8 cellular contexts compared by ENCODE assay signal in genomic region chr17:42744283-42744805, GRCh38. TPM values are rescaled to one million over a fixed set of nuclear protein-coding genes. Genes with fewer than 3 reads are reported as not detected.
DNase-seq lines count a peak whose midpoint lies in the region; ATAC-seq and TF ChIP-seq lines count a peak whose summit lies in the region.

No MANE protein-coding gene starts in this region.

- TF ChIP-seq POLR2A in HCT116 (IDR thresholded peaks at IDR 0.05; ENCODE audit: borderline replicate concordance, extremely low read depth, insufficient read depth, insufficient read length) = no peak

- TF ChIP-seq CTCF in GM12864 (IDR thresholded peaks at IDR 0.05; ENCODE audit: low read depth, low read length, missing control alignments) (no peak), HCT116 (IDR thresholded peaks at IDR 0.05 in 2 of 3, conservative IDR thresholded peaks at IDR 0.05 in 1 of 3; ENCODE audit: borderline replicate concordance in 1 of 3, insufficient read depth in 1 of 3, low read depth in 2 of 3, low read length in 2 of 3) (0 out of 6 replicates have a peak, but pooled peaks of 1 of the 3 experiments have one; percentile 4), VCaP (conservative IDR thresholded peaks at IDR 0.05) (no peak; the same call in 1 of the 2 replicates)

- intact Hi-C loops in HCT116 (cut with micrococcal nuclease) = no loop called here

- no TSS peak for BruUV-seq in HCT116 (replicated peaks; lab: Mats Ljungman, UMichigan)

- peak overlapping the region; percentile 85 for H3K4me2 ChIP-seq in HCT116 (ENCODE audit: low read length)

- H3K4me1 ChIP-seq in HCT116 (ENCODE audit: control insufficient read depth in 1 of 2, insufficient read depth in 2 of 2, low read length in 2 of 2) = peaks cover 7 to 14% of the 10 kb centered on the region in 2 experiments

- H3K79me2 ChIP-seq in HCT116 (ENCODE audit: insufficient read depth, low read length) = peaks cover 23% of the 10 kb centered on the region

- H3K9me2 ChIP-seq in HCT116 (ENCODE audit: insufficient read depth) = no peaks in the 10 kb centered on the region

- H2AFZ ChIP-seq in HCT116 (ENCODE audit: low read depth, low read length, poor library complexity, severe bottlenecking) = no peak overlapping the region

- DNase-seq in GM12864 (ENCODE audit: low read depth) (peak; percentile 40), HCT116 (ENCODE audit: low read depth, low spot score) (peak; percentile 21), NAMALWA (ENCODE audit: low spot score) (peak; percentile 83), caudate nucleus (lab: John Stamatoyannopoulos, UW) (peak in 47 of 61 donors; percentile 20 to 90 (median 60)), DMS114 treated with DMSO at 0.1 percent for 48 hours (lab: John Stamatoyannopoulos, UW; ENCODE audit: unreplicated experiment) (no peak)
- peak; percentile 75 to 81 for DNase-seq in stimulated activated CD4-positive, alpha-beta T cell treated with anti-CD3 and anti-CD28 coated beads, Interleukin-2, amount 100 ng/mL, for 24 hours

- H4K20me1 ChIP-seq in HCT116 (ENCODE audit: insufficient read depth) = no peaks in the 10 kb centered on the region

- peak overlapping the region; percentile 66 for H3K9ac ChIP-seq in HCT116 (ENCODE audit: low read length)

- TF ChIP-seq RAD21 in HCT116 (IDR thresholded peaks at IDR 0.05; ENCODE audit: low read depth) = no peak

- H3K9me3 ChIP-seq in HCT116 (ENCODE audit: control insufficient read depth in 1 of 2, insufficient read depth in 1 of 2, low read depth in 1 of 2, low read length in 2 of 2) = no peaks in the 10 kb centered on the region

- H3K4me3 ChIP-seq in GM12864 (ENCODE audit: low read depth, low read length) = peak overlapping the region; percentile 78
- H3K4me3 ChIP-seq in HCT116 (replicated peaks in 1 of 2; ENCODE audit: low read depth in 1 of 2, low read length in 2 of 2) = peak overlapping the region; percentile 73 to 74

- POLR2A ChIA-PET in HCT116 (lab: Charles Lee) = interaction anchor here (0.6 kb wide), 1 partner anchor 137 kb away, joined by 4 read pairs; no protein-coding TSS in a partner anchor

- CTCF ChIA-PET in HCT116 (lab: Charles Lee) = no interaction called here

- RAD21 ChIA-PET in HCT116 (lab: Charles Lee; ENCODE audit: low non-redundant PET in 1 of 2, low total read pairs in 2 of 2, uncharacterized antibody in 2 of 2, unreplicated experiment in 2 of 2) = no interaction called here

- H3K27ac ChIP-seq in HCT116 (ENCODE audit: low read depth, low read length) (peak overlapping the region; percentile 69), VCaP (peak overlapping the region; percentile 92), caudate nucleus (ENCODE audit: low read depth, low read length) (peak overlapping the region; percentile 97), layer of hippocampus (ENCODE audit: low read depth, low read length) (peak overlapping the region; percentile 98)

- no peaks in the 10 kb centered on the region for H3K36me3 ChIP-seq in HCT116 (ENCODE audit: control insufficient read depth in 1 of 2, insufficient read depth in 2 of 2, low read length in 2 of 2)

- H3K27me3 ChIP-seq in HCT116 (ENCODE audit: insufficient read depth, low read length) = no peaks in the 10 kb centered on the region
- no peaks in the 10 kb centered on the region for H3K27me3 ChIP-seq in layer of hippocampus (ENCODE audit: control insufficient read depth, insufficient read depth, low read length)

- ATAC-seq in HCT116 = peak; percentile 83

TF ChIP-seq in HCT116, 20 proteins besides CTCF, POLR2A, EP300 and RAD21:
- TF ChIP-seq SIN3A (IDR thresholded peaks at IDR 0.05; ENCODE audit: low read depth) (no peak; the same call in 1 of the 2 replicates), POLR2AphosphoS5 (IDR thresholded peaks at IDR 0.05; ENCODE audit: low read depth, low read length) (peak; percentile 15), REST (IDR thresholded peaks at IDR 0.05; ENCODE audit: low read depth) (no peak)
- TF ChIP-seq, protein P1, sequence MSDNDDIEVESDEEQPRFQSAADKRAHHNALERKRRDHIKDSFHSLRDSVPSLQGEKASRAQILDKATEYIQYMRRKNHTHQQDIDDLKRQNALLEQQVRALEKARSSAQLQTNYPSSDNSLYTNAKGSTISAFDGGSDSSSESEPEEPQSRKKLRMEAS (IDR thresholded peaks at IDR 0.05) = peak; percentile 52

RNA-seq across cellular contexts. Expression of gene EZH1, which starts 0.5 kb away (rescaled TPM):
- total RNA-seq in HCT116 (2021; ENCODE audit: unreplicated experiment) = 29.3 TPM
- 20.0 and 20.1 TPM in 2 replicates for polyA plus RNA-seq in HCT116 (2012)

RNA-seq across cellular contexts. Expression of gene RAMP2, which starts 16.7 kb away (rescaled TPM):
- not detected for total RNA-seq in HCT116 (2021; ENCODE audit: unreplicated experiment)
- polyA plus RNA-seq in HCT116 (2012) = not detected in 2 replicates

RNA-seq across cellular contexts. Expression of gene VPS25, which starts 28.9 kb away (rescaled TPM):
- total RNA-seq in HCT116 (2021; ENCODE audit: unreplicated experiment) = 57.0 TPM
- 59.3 and 61.8 TPM in 2 replicates for polyA plus RNA-seq in HCT116 (2012)

RNA-seq across cellular contexts. Expression of gene WNK4, which starts 36.1 kb away (rescaled TPM):
- total RNA-seq in HCT116 (2021; ENCODE audit: unreplicated experiment) = 4.5 TPM
- polyA plus RNA-seq in HCT116 (2012) = 2.5 and 2.7 TPM in 2 replicates

RNA-seq across cellular contexts. Expression of gene COA3, which starts 54.2 kb away (rescaled TPM):
- 37.1 TPM for total RNA-seq in HCT116 (2021; ENCODE audit: unreplicated experiment)
- 41.4 and 44.5 TPM in 2 replicates for polyA plus RNA-seq in HCT116 (2012)
